ENCODE assay signal across 8 cellular contexts in the genomic region with DNA sequence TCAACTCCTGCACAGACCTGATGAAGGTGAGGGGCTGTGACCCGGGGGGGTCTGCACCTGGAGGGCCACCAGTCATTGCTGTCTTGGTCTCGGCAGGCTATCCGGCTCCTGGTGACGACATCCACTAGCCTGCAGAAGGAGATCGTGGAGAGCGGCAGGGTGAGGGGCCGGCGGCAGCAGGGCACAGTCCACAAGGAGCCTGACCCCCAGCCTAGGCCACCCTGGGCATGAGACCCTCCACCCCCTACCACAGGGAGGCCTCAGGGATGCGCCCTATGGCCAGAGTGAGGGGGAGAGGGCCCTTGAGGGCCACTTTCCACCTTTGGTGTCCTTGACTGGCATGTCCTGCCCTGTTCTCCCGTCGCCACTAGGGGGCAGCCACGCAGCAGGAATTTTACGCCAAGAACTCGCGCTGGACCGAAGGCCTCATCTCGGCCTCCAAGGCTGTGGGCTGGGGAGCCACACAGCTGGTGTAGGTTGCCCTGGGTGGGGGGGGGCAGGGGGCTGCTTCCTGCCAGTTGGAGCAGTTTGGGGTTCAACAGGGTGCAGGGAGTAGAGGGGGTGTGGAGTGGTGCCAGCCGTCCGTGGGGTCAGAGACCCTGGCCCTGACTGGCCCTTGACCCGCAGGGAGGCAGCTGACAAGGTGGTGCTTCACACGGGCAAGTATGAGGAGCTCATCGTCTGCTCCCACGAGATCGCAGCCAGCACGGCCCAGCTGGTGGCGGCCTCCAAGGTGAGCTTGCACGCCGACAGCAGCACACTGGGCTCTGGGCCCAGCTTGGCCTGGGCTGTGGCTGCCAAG.
A peak's percentile ranks its signal among the peaks of the same experiment; 100 is the strongest.
DNase-seq lines count a peak whose midpoint lies in the region; TF ChIP-seq lines count a peak whose summit lies in the region.

No MANE protein-coding gene starts in this region.

- DNase-seq in AG09309 (ENCODE audit: low read depth) (no peak), GM20000 (ENCODE audit: low spot score) (peak; percentile 92), NCI-H2196 treated with DMSO at 0.1 percent for 48 hours (lab: John Stamatoyannopoulos, UW; ENCODE audit: unreplicated experiment) (peak; percentile 28), caudate nucleus (lab: John Stamatoyannopoulos, UW) (peak in 56 of 61 donors; percentile 28 to 84 (median 70)), kidney glomerular epithelial cell (lab: John Stamatoyannopoulos, UW) (peak; percentile 53), OCI-M2 (lab: John Stamatoyannopoulos, UW; ENCODE audit: unreplicated experiment) (no peak)
- DNase-seq in activated CD4-positive, alpha-beta T cell treated with anti-CD3 and anti-CD28 coated beads for 1 hour: peak; percentile 73
- DNase-seq in stimulated activated CD4-positive, alpha-beta T cell treated with anti-CD3 and anti-CD28 coated beads, Interleukin-2, amount 100 ng/mL, for 4 hours (ENCODE audit: low read depth): peak; percentile 69

- H3K4me3 ChIP-seq in AG09309 (ENCODE audit: control insufficient read depth, low read depth, low read length): no peak overlapping the region

- peak overlapping the region; percentile 70 for H3K27ac ChIP-seq in caudate nucleus (ENCODE audit: low read depth, low read length)

- TF ChIP-seq CTCF in AG09309 (IDR thresholded peaks at IDR 0.05; ENCODE audit: control insufficient read depth, insufficient read depth, low read depth, low read length, missing control alignments) (peak; percentile 92), GM20000 (IDR thresholded peaks at IDR 0.05; ENCODE audit: extremely low read depth, missing control alignments) (peak; percentile 95)

Comparison
In these comparisons a context has a peak if more than half of its experiments do, and no peak if none do; other contexts are left out.
1. DNase-seq: peak in GM20000 (single experiment), NCI-H2196 treated with DMSO at 0.1 percent for 48 hours (single experiment), activated CD4-positive, alpha-beta T cell treated with anti-CD3 and anti-CD28 coated beads for 1 hour (single experiment), caudate nucleus (56 of 61), kidney glomerular epithelial cell (single experiment) and stimulated activated CD4-positive, alpha-beta T cell treated with anti-CD3 and anti-CD28 coated beads, Interleukin-2, amount 100 ng/mL, for 4 hours (single experiment); none in AG09309 (single experiment) and OCI-M2 (single experiment).